Comparison of ENCODE assay signal across 8 cellular contexts in the genomic region with DNA sequence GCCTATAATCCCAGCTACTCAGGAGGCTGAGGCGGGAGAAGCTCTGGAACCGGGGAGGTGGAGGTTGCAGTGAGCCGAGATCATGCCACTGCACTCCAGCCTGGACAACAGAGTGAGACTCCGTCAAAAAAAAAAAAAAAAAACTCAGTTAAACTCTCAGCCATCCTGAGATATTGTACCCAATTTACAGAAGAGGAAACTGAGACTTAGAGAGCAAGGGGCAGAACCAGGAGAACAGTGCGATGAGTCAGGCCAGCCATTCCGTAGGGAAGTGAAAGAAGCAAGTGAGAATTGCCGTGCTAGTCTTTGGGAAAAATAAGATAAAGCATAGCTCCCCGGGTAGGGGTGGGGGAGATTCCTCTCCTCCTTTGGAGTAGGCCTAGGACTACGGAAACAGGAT.
"Had no signal": no experiment of that assay in that cellular context is flagged by ENCODE, and none has a peak within 500 bp of the region (broad histone marks: within the 10 kb centered on the region; RNA-seq: fewer than 3 reads in every experiment).

No MANE protein-coding gene starts in this region.

- FAIRE-seq: G401.6, GM12878, GM12891, GM12892, GM18507, GM19239 had no signal

- ATAC-seq: GM12878 had no signal

- DNase-seq: GDM1, GF-D8 had no signal

- H3K4me3 ChIP-seq: GM12878 had no signal
